ENCODE assay signal across 8 cellular contexts in genomic region chrX:41332988-41333743, GRCh38. TPM values are rescaled to one million over a fixed set of nuclear protein-coding genes. Genes with fewer than 3 reads are reported as not detected.
DNase-seq lines count a peak whose midpoint lies in the region; ATAC-seq and TF ChIP-seq lines count a peak whose summit lies in the region.

No MANE protein-coding gene starts in this region.

- no peaks in the 10 kb centered on the region for H3K9me3 Mint-ChIP-seq in T-helper 2 cell treated with Interferon-gamma antibody and Interleukin-4, amounts not matched to agents 5 μg/mL and 100 μg/mL, for 36 hours

- H3K4me1 ChIP-seq in ascending aorta (peaks cover 0 to 5% of the 10 kb centered on the region in 2 donors), aorta (ENCODE audit: control insufficient read depth in 1 of 2, insufficient read depth in 2 of 2, low read length in 2 of 2) (no peaks in the 10 kb centered on the region)

- H3K36me3 Mint-ChIP-seq in T-helper 2 cell treated with Interferon-gamma antibody and Interleukin-4, amounts not matched to agents 5 μg/mL and 100 μg/mL, for 36 hours (ENCODE audit: low read depth), result peaks cover 27% of the 10 kb centered on the region

- H3K27me3 ChIP-seq in ascending aorta (no peaks in the 10 kb centered on the region), aorta (ENCODE audit: control insufficient read depth in 1 of 2, insufficient read depth in 2 of 2, low read length in 1 of 2) (no peaks in the 10 kb centered on the region)

- H3K27ac Mint-ChIP-seq in T-helper 2 cell treated with Interferon-gamma antibody and Interleukin-4, amounts not matched to agents 5 μg/mL and 100 μg/mL, for 36 hours, result peak overlapping the region; percentile 99

- no peaks in the 10 kb centered on the region for H3K36me3 ChIP-seq in ascending aorta
- no peaks in the 10 kb centered on the region for H3K36me3 ChIP-seq in aorta (ENCODE audit: control insufficient read depth in 1 of 2, insufficient read depth in 2 of 2, low read length in 1 of 2)

- DNase-seq in GM13976 (ENCODE audit: low spot score), result peak; percentile 90
- peak; percentile 95 for DNase-seq in NCI-H1694 treated with DMSO at 0.1 percent for 48 hours (lab: John Stamatoyannopoulos, UW)
- DNase-seq in T-helper 2 cell treated with Interferon-gamma antibody and Interleukin-4, amounts not matched to agents 5 μg/mL and 100 μg/mL, for 36 hours (ENCODE audit: low spot score), result peak; percentile 79
- DNase-seq in ascending aorta (ENCODE audit: low spot score in 2 of 2), result peak; percentile 68 to 95
- DNase-seq in hepatic stellate cell (ENCODE audit: low spot score), result peak; percentile 85
- peak; percentile 60 for DNase-seq in renal cortical epithelial cell (ENCODE audit: low read depth)
- peak; percentile 93 to 94 for DNase-seq in aorta

- peak; percentile 32 for ATAC-seq in HG02884 (IDR thresholded peaks at IDR 0.05; ENCODE audit: unreplicated experiment)
- ATAC-seq in aorta (ENCODE audit: low FRiP score), result peak; percentile 79

- 1% methylated on average over 52 to 65 of the region's 65 CpGs for WGBS in aorta, 2 donors

- in situ Hi-C loops in GM13976 (cut with MboI; ENCODE audit: low sequenced_read_pairs, unreplicated experiment), result no loop called here

- peaks cover 3% of the 10 kb centered on the region for H3K27me3 Mint-ChIP-seq in T-helper 2 cell treated with Interferon-gamma antibody and Interleukin-4, amounts not matched to agents 5 μg/mL and 100 μg/mL, for 36 hours (ENCODE audit: low read depth)

- peak overlapping the region; percentile 82 to 99 for H3K4me3 ChIP-seq in ascending aorta
- peak overlapping the region; percentile 74 to 86 for H3K4me3 ChIP-seq in aorta (ENCODE audit: low read length in 2 of 2)

- peaks cover 24% of the 10 kb centered on the region for H3K4me1 Mint-ChIP-seq in T-helper 2 cell treated with Interferon-gamma antibody and Interleukin-4, amounts not matched to agents 5 μg/mL and 100 μg/mL, for 36 hours (ENCODE audit: low read depth)

- H3K9me3 ChIP-seq in ascending aorta (no peaks in the 10 kb centered on the region), aorta (ENCODE audit: control insufficient read depth, low read length) (no peaks in the 10 kb centered on the region)

- H3K4me3 Mint-ChIP-seq in T-helper 2 cell treated with Interferon-gamma antibody and Interleukin-4, amounts not matched to agents 5 μg/mL and 100 μg/mL, for 36 hours, result peak overlapping the region; percentile 92

- TF ChIP-seq CTCF in GM13976 (IDR thresholded peaks at IDR 0.05; ENCODE audit: borderline replicate concordance, control extremely low read depth, extremely low read depth, insufficient read depth, missing control alignments) (no peak), ascending aorta (IDR thresholded peaks at IDR 0.05) (no peak)

- H3K27ac ChIP-seq in ascending aorta, result peak overlapping the region; percentile 99 to 100
- peak overlapping the region; percentile 37 to 89 for H3K27ac ChIP-seq in aorta (ENCODE audit: low read depth in 1 of 2, low read length in 2 of 2)

- intact Hi-C loops in ascending aorta (cut with DNase I), result loop anchor here (5.0 kb wide), 2 partner anchors 56 to 686 kb away; partner anchors contain the start of gene CXorf38
- intact Hi-C loops in aorta (cut with DNase I), result loop anchor here in 1 of 2 donors (5.0 kb wide), 1 partner anchor 246 kb away; the partner anchor contains the start of gene USP9X

RNA-seq across cellular contexts. Expression of gene DDX3X, which starts 0.8 kb away (rescaled TPM):
- total RNA-seq in ascending aorta (89.3 TPM), renal cortical epithelial cell (212 and 595 TPM in 2 replicates), aorta (100 to 1,000 TPM; 361 to 465 TPM)
- polyA plus RNA-seq in aorta, result 100 to 1,000 TPM in 1 of 2 donors, 10 to 100 TPM in 1; 65.0 to 133 TPM

Comparison
In these comparisons a context has a peak if more than half of its experiments do, and no peak if none do; other contexts are left out.
1. Peak in every context shown above with its lines: DNase-seq, ATAC-seq, H3K4me3 ChIP-seq and H3K27ac ChIP-seq.